ENCODE assay signal across 13 cellular contexts in the genomic region with DNA sequence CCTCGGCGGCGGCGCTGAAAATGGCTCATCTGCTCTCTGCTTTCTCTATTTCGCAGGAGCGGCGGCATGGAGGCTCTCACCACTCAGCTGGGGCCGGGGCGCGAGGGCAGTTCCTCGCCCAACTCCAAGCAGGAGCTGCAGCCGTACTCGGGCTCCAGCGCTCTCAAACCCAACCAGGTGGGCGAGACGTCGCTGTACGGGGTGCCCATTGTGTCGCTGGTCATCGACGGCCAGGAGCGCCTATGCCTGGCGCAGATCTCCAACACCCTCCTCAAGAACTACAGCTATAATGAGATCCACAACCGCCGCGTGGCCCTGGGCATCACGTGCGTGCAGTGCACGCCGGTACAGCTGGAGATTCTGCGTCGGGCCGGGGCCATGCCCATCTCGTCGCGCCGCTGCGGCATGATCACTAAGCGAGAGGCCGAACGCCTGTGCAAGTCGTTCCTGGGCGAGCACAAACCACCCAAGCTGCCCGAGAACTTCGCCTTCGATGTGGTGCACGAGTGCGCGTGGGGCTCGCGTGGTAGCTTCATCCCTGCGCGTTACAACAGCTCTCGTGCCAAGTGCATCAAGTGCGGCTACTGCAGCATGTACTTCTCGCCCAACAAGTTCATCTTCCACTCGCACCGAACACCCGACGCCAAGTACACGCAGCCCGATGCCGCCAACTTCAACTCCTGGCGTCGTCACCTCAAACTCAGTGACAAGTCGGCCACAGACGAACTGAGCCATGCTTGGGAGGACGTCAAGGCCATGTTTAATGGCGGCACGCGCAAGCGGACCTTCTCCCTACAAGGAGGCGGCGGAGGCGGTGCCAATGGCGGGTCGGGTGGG. TPM values are rescaled to one million over a fixed set of nuclear protein-coding genes. Genes with fewer than 3 reads are reported as not detected.
DNase-seq lines count a peak whose midpoint lies in the region; ATAC-seq, FAIRE-seq and TF ChIP-seq lines count a peak whose summit lies in the region.
"Had no signal": no experiment of that assay in that cellular context is flagged by ENCODE, and none has a peak within 500 bp of the region (broad histone marks: within the 10 kb centered on the region; RNA-seq: fewer than 3 reads in every experiment).

No MANE protein-coding gene starts in this region.

- DNase-seq in GM23248: no peak
- no peak for DNase-seq in astrocyte (ENCODE audit: low read depth)
- no peak for DNase-seq in naive B cell
- no peak for DNase-seq in effector CD8-positive, alpha-beta T cell (lab: John Stamatoyannopoulos, UW)
- no peak for DNase-seq in NCI-H524 treated with DMSO at 0.1 percent for 48 hours (lab: John Stamatoyannopoulos, UW)
- DNase-seq: caudate nucleus, Karpas-422 had no signal

- H3F3A ChIP-seq in GM23248 (ENCODE audit: insufficient read depth): no peaks in the 10 kb centered on the region

- H4K20me1 ChIP-seq in GM23248 (ENCODE audit: insufficient read depth) (no peaks in the 10 kb centered on the region), astrocyte (ENCODE audit: insufficient read depth, low read length) (peaks cover 23% of the 10 kb centered on the region)

- H3K36me3 Mint-ChIP-seq in astrocyte (ENCODE audit: low read depth, unreplicated experiment) (peaks cover 1% of the 10 kb centered on the region), naive B cell (peaks cover 0 to 46% of the 10 kb centered on the region in 2 donors)

- H3K9me3 ChIP-seq in GM23248 (ENCODE audit: low read depth) (no peaks in the 10 kb centered on the region), astrocyte (ENCODE audit: insufficient read depth, low read depth, low read length) (peaks cover 9% of the 10 kb centered on the region)

- H3K9ac ChIP-seq in GM23248: no peak overlapping the region
- H3K9ac ChIP-seq in astrocyte (ENCODE audit: low read length): no peak overlapping the region

- H3K36me3 ChIP-seq in ACC112 (ENCODE audit: insufficient read depth, low read length) (no peaks in the 10 kb centered on the region), GM23248 (ENCODE audit: low read depth) (no peaks in the 10 kb centered on the region), astrocyte (ENCODE audit: insufficient read depth, low read length) (no peaks in the 10 kb centered on the region)

- H3K27ac Mint-ChIP-seq in astrocyte (ENCODE audit: unreplicated experiment) (peak overlapping the region; percentile 89), naive B cell (peak overlapping the region in 4 of 6 donors; percentile 87 to 98 (median 94))

- no peak for ATAC-seq in naive B cell (ENCODE audit: low read depth in 2 of 2)
- ATAC-seq in GM18511 (IDR thresholded peaks at IDR 0.05; ENCODE audit: unreplicated experiment): no peak
- no peak for ATAC-seq in HG03571 (IDR thresholded peaks at IDR 0.05; ENCODE audit: unreplicated experiment)

- 21 to 29% methylated on average over 73 to 76 of the region's 77 CpGs for WGBS in GM23248 (ENCODE audit: low coverage in 1 of 2, low lambda C conversion rate in 2 of 2, missing lambda C conversion rate in 2 of 2), 2 experiments

- peak overlapping the region; percentile 69 for H3K4me3 ChIP-seq in ACC112 (ENCODE audit: low read depth, low read length)
- H3K4me3 ChIP-seq in GM23248: peak overlapping the region; percentile 53
- no peak overlapping the region for H3K4me3 ChIP-seq in astrocyte (ENCODE audit: insufficient read depth, low read depth, low read length)

- H3K9me2 ChIP-seq in GM23248 (ENCODE audit: insufficient read depth): no peaks in the 10 kb centered on the region

- H3K27me3 Mint-ChIP-seq in astrocyte (ENCODE audit: low read depth, unreplicated experiment) (peaks cover 64% of the 10 kb centered on the region), naive B cell (peaks cover 64 to 74% (median 67%) of the 10 kb centered on the region in 3 donors)

- H3K4me2 ChIP-seq in GM23248 (ENCODE audit: unreplicated experiment) (peak overlapping the region; percentile 28), astrocyte (ENCODE audit: low read length) (peak overlapping the region; percentile 60)

- no peaks in the 10 kb centered on the region for H3K4me1 ChIP-seq in ACC112 (ENCODE audit: control insufficient read depth, insufficient read depth, low read length, unreplicated experiment)
- no peaks in the 10 kb centered on the region for H3K4me1 ChIP-seq in GM23248 (ENCODE audit: insufficient read depth)
- H3K4me1 ChIP-seq in astrocyte (ENCODE audit: insufficient read depth, low read length): peaks cover 7% of the 10 kb centered on the region

- H3K4me3 Mint-ChIP-seq in astrocyte (ENCODE audit: unreplicated experiment): no peak overlapping the region
- peak overlapping the region; percentile 73 to 89 (median 82) for H3K4me3 Mint-ChIP-seq in naive B cell

- in situ Hi-C loops in GM23248 (cut with MboI): no loop called here

- H3K27ac ChIP-seq in ACC112 (ENCODE audit: low read depth, low read length) (no peak overlapping the region), GM23248 (no peak overlapping the region), astrocyte (ENCODE audit: low read depth, low read length) (no peak overlapping the region)
- H3K27ac ChIP-seq: VCaP had no signal

- H3K4me1 Mint-ChIP-seq in astrocyte (ENCODE audit: low read depth, unreplicated experiment) (peaks cover 2% of the 10 kb centered on the region), naive B cell (peaks cover 50 to 62% (median 61%) of the 10 kb centered on the region in 3 donors)

- H2AFZ ChIP-seq in ACC112 (ENCODE audit: low read length, unreplicated experiment) (no peak overlapping the region), GM23248 (no peak overlapping the region), astrocyte (ENCODE audit: low read depth, low read length) (no peak overlapping the region)

- H3K79me2 ChIP-seq in ACC112 (ENCODE audit: control insufficient read depth, insufficient read depth, low read length, unreplicated experiment) (no peaks in the 10 kb centered on the region), GM23248 (ENCODE audit: insufficient read depth) (no peaks in the 10 kb centered on the region), astrocyte (ENCODE audit: insufficient read depth, low read length) (no peaks in the 10 kb centered on the region)

- H3K9me3 Mint-ChIP-seq in astrocyte (ENCODE audit: unreplicated experiment) (peaks cover 26% of the 10 kb centered on the region), naive B cell (peaks cover 5 to 25% (median 8%) of the 10 kb centered on the region in 7 donors)

- TF ChIP-seq CTCF in astrocyte (IDR thresholded peaks at IDR 0.05; ENCODE audit: insufficient read depth, low read depth, low read length): no peak

- no peak for FAIRE-seq in astrocyte (lab: Jason Lieb, UNC)

- H3K27me3 ChIP-seq in ACC112 (ENCODE audit: insufficient read depth, low read length) (peaks cover 99% of the 10 kb centered on the region), GM23248 (replicated peaks; ENCODE audit: insufficient read depth) (peaks cover 93% of the 10 kb centered on the region), astrocyte (ENCODE audit: insufficient read depth, low read length) (peaks cover 77% of the 10 kb centered on the region)

RNA-seq across cellular contexts. Expression of a gene that starts 0.8 kb away (rescaled TPM):
- total RNA-seq in GM23248 (2014; rRNA removed; shearing (Covaris generic)): 0.11 TPM in 1 of 2 replicates, not detected in the other
- polyA plus RNA-seq in GM23248 (2016; fragmentation: Nextera tagmentation; extraction: Ambion mirVana) (not detected in 2 replicates), naive B cell (ENCODE audit: low read depth in 6 of 6) (under 1 TPM in 3 of 6 donors, not detected in 3; 0.07 to 0.19 (median 0.13) TPM)
- not detected in 2 replicates for total RNA-seq in astrocyte
- total RNA-seq: Daoy had no signal

RNA-seq across cellular contexts. Expression of a gene that starts 13.7 kb away (rescaled TPM):
- total RNA-seq in GM23248 (2014; rRNA removed; shearing (Covaris generic)): not detected in 2 replicates
- polyA plus RNA-seq in GM23248 (2016; fragmentation: Nextera tagmentation; extraction: Ambion mirVana) (not detected in 2 replicates), naive B cell (ENCODE audit: low read depth in 6 of 6) (not detected)
- total RNA-seq in astrocyte: not detected in 2 replicates
- total RNA-seq: Daoy, renal cortical epithelial cell had no signal
